ENCODE assay signal across 8 cellular contexts in the genomic region with DNA sequence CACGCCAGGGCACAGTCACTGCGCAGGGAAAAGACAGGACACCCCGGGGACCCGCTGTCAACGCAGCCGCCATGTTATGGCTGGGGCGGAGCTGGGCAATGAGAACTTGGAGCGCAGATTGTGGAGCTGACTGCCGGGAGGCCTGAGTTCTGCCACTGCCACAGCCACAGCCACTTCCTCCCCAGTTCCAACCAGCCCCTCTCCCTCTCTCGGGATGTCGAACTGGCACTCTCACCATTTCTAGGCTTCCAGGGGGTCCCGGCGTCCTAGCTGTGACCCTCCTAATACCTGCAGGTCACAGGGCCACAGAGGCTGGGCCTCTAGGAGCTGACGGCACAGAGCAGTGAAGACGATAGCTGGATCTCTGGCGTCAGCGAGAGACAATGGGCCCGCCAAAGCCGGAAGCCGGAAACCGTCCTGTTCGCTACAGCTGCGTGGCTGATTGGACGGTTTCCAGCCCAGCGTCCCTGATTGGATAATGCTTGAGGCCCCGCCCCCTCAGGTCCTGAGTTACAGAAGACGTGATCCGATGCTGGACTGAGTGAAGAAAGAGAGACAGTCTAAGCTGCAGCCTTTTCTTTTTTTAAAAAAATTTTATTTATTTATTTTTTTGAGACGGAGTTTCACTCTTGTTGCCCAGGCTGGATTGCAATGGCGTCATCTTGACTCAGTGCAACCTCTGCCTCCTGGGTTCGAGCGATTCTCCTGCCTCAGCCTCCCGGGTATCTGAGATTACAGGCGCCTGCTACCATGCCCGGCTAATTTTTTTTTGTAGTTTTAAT. TPM values are rescaled to one million over a fixed set of nuclear protein-coding genes. Genes with fewer than 3 reads are reported as not detected.
DNase-seq lines count a peak whose midpoint lies in the region; ATAC-seq and TF ChIP-seq lines count a peak whose summit lies in the region.

A gene (minus strand): TSS at position 385 of the 782 bp plus-strand sequence. CDS start 147 bp downstream, at position 238.

- peaks cover 0 to 35% (median 14%) of the 10 kb centered on the region in 4 donors for H3K9me3 ChIP-seq in upper lobe of left lung

- H3K4me3 ChIP-seq in upper lobe of left lung, result peak within 1 kb of the TSS; percentile 61 to 72 (median 66)

- no peaks in the 10 kb centered on the region for H3K27me3 ChIP-seq in upper lobe of left lung

- H3K27ac ChIP-seq in upper lobe of left lung, result peak within 1 kb of the TSS; percentile 90 to 96 (median 94)

- H3K36me3 ChIP-seq in upper lobe of left lung, result peaks cover 0 to 12% (median 3%) of the 10 kb centered on the region in 4 donors

- peak; percentile 98 for ATAC-seq in left cardiac atrium
- peak; percentile 98 for ATAC-seq in upper lobe of left lung (ENCODE audit: low FRiP score in 2 of 2)

- 1 to 2% methylated on average over 22 to 35 of the region's 35 CpGs for WGBS in upper lobe of left lung, 2 donors

- H3K4me1 ChIP-seq in upper lobe of left lung, result peaks cover 7 to 29% (median 15%) of the 10 kb centered on the region in 4 donors

- TF ChIP-seq POLR2A in upper lobe of left lung (IDR thresholded peaks at IDR 0.05), result peak; percentile 81 to 92 (median 88)

- intact Hi-C loops in T-helper 1 cell treated with Interleukin-12 subunit alpha and Interleukin-12 subunit beta and Interleukin-4 antibody, amounts not matched to agents 30 ng/mL and 1 ng/mL, for 36 hours (cut with micrococcal nuclease), result loop anchor here (1.0 kb wide), 6 partner anchors 45 to 157 kb away; a partner anchor contains a TSS
- intact Hi-C loops in left cardiac atrium (cut with DNase I) (no loop called here), posterior vena cava (cut with DNase I) (no loop called here)

- DNase-seq in GDM1 (lab: John Stamatoyannopoulos, UW) (peak; percentile 91), HCEC 1CT (peak; percentile 75), NCI-H1092 treated with DMSO at 0.1 percent for 48 hours (lab: John Stamatoyannopoulos, UW) (peak; percentile 94), amygdala (lab: John Stamatoyannopoulos, UW) (peak; percentile 54 to 98 (median 93)), left cardiac atrium (peak; percentile 100), posterior vena cava (ENCODE audit: low spot score) (peak; percentile 100), upper lobe of left lung (peak; percentile 85 to 98)

- TF ChIP-seq EP300 in upper lobe of left lung (IDR thresholded peaks at IDR 0.05), result peak in 1 of 4 donors; percentile 3

- peak in 2 of 6 experiments; percentile 5 to 12 for TF ChIP-seq CTCF in upper lobe of left lung (IDR thresholded peaks at IDR 0.05)

RNA-seq across cellular contexts. Expression of the gene that starts here (rescaled TPM):
- total RNA-seq in T-helper 1 cell treated with Interleukin-12 subunit alpha and Interleukin-12 subunit beta and Interleukin-4 antibody, amounts not matched to agents 30 ng/mL and 1 ng/mL, for 36 hours, result 17.2 and 22.5 TPM in 2 replicates
- total RNA-seq in left cardiac atrium (10 to 100 TPM; 12.5 to 12.8 TPM), posterior vena cava (10 to 100 TPM; 19.6 to 23.0 TPM), upper lobe of left lung (10 to 100 TPM; 13.2 to 47.1 (median 19.1) TPM)

Comparison
In these comparisons a context has a peak if more than half of its experiments do, and no peak if none do; other contexts are left out.
1. Peak in every context shown above with its lines: DNase-seq, ATAC-seq, H3K4me3 ChIP-seq and H3K27ac ChIP-seq.